ENCODE assay signal across 9 cellular contexts in genomic region chr11:104164028-104164520, GRCh38. TPM values are rescaled to one million over a fixed set of nuclear protein-coding genes. Genes with fewer than 3 reads are reported as not detected.
DNase-seq lines count a peak whose midpoint lies in the region; ATAC-seq, FAIRE-seq and TF ChIP-seq lines count a peak whose summit lies in the region.
"Had no signal": no experiment of that assay in that cellular context is flagged by ENCODE, and none has a peak within 500 bp of the region (broad histone marks: within the 10 kb centered on the region; RNA-seq: fewer than 3 reads in every experiment).

Gene PDGFD, minus strand, starts transcription at chr11:104164147.

- H3K27me3 Mint-ChIP-seq in activated CD8-positive, alpha-beta T cell treated with anti-CD3 and anti-CD28 coated beads, Interleukin-2, amount 10 ng/mL, durations not matched to agents 7 days and 5 days (ENCODE audit: low read depth), result peaks cover 28% of the 10 kb centered on the region
- peaks cover 3% of the 10 kb centered on the region for H3K27me3 Mint-ChIP-seq in nephron (ENCODE audit: low read depth)

- H3K36me3 Mint-ChIP-seq in activated CD8-positive, alpha-beta T cell treated with anti-CD3 and anti-CD28 coated beads, Interleukin-2, amount 10 ng/mL, durations not matched to agents 7 days and 5 days (ENCODE audit: low read depth), result no peaks in the 10 kb centered on the region
- no peaks in the 10 kb centered on the region for H3K36me3 Mint-ChIP-seq in nephron (ENCODE audit: low read depth)

- H3K4me3 Mint-ChIP-seq in activated CD8-positive, alpha-beta T cell treated with anti-CD3 and anti-CD28 coated beads, Interleukin-2, amount 10 ng/mL, durations not matched to agents 7 days and 5 days, result peak within 1 kb of the TSS; percentile 42
- peak within 1 kb of the TSS; percentile 93 to 98 (median 98) for H3K4me3 Mint-ChIP-seq in nephron

- DNase-seq in activated CD4-positive, alpha-beta T cell treated with anti-CD3 and anti-CD28 coated beads for 48 hours, result peak; percentile 18
- no peak for DNase-seq in activated CD4-positive, alpha-beta T cell treated with anti-CD3 and anti-CD28 coated beads, Interleukin-2, amount 50 U/mL, for 1 hour
- DNase-seq in NCI-H146 treated with DMSO at 0.1 percent for 48 hours (lab: John Stamatoyannopoulos, UW; ENCODE audit: unreplicated experiment), result peak; percentile 40
- peak; percentile 27 for DNase-seq in activated CD8-positive, alpha-beta T cell treated with anti-CD3 and anti-CD28 coated beads, Interleukin-2, amount 10 ng/mL, durations not matched to agents 7 days and 5 days
- DNase-seq in fibroblast of the conjunctiva (ENCODE audit: low read depth), result peak; percentile 64
- no peak for DNase-seq in D721Med (ENCODE audit: insufficient read length, low spot score)

- CTCF ChIA-PET in activated CD8-positive, alpha-beta T cell treated with anti-CD3 and anti-CD28 coated beads, Interleukin-2, amount 10 ng/mL, durations not matched to agents 7 days and 5 days (lab: Charles Lee), result no interaction called here

- H3K27ac Mint-ChIP-seq in activated CD8-positive, alpha-beta T cell treated with anti-CD3 and anti-CD28 coated beads, Interleukin-2, amount 10 ng/mL, durations not matched to agents 7 days and 5 days, result no peak within 1 kb of the TSS
- peak within 1 kb of the TSS; percentile 56 to 91 (median 62) for H3K27ac Mint-ChIP-seq in nephron

- TF ChIP-seq CTCF in nephron (IDR thresholded peaks at IDR 0.05; ENCODE audit: unreplicated experiment in 3 of 3), result peak; percentile 46 to 55 (median 47)
- TF ChIP-seq CTCF in D721Med (IDR thresholded peaks at IDR 0.05; ENCODE audit: insufficient read depth, missing control alignments), result no peak

- POLR2A ChIA-PET in activated CD8-positive, alpha-beta T cell treated with anti-CD3 and anti-CD28 coated beads, Interleukin-2, amount 10 ng/mL, durations not matched to agents 7 days and 5 days (lab: Charles Lee), result interaction anchor here (0.6 kb wide), 1 partner anchor 59 kb away, joined by 3 read pairs; no protein-coding TSS in a partner anchor

- no peak for FAIRE-seq in D721Med (lab: Jason Lieb, UNC)
- FAIRE-seq: G401.6 had no signal

- ATAC-seq in HG02642 (IDR thresholded peaks at IDR 0.05; ENCODE audit: poor library complexity, unreplicated experiment), result peak; percentile 94
- peak; percentile 90 for ATAC-seq in activated CD8-positive, alpha-beta T cell treated with anti-CD3 and anti-CD28 coated beads, Interleukin-2, amount 10 ng/mL, durations not matched to agents 7 days and 5 days

- no peaks in the 10 kb centered on the region for H3K9me3 Mint-ChIP-seq in activated CD8-positive, alpha-beta T cell treated with anti-CD3 and anti-CD28 coated beads, Interleukin-2, amount 10 ng/mL, durations not matched to agents 7 days and 5 days (ENCODE audit: insufficient read depth)
- H3K9me3 Mint-ChIP-seq in nephron, result no peaks in the 10 kb centered on the region

- H3K4me1 Mint-ChIP-seq in activated CD8-positive, alpha-beta T cell treated with anti-CD3 and anti-CD28 coated beads, Interleukin-2, amount 10 ng/mL, durations not matched to agents 7 days and 5 days (ENCODE audit: low read depth), result peaks cover 5% of the 10 kb centered on the region
- H3K4me1 Mint-ChIP-seq in nephron, result peaks cover 32% of the 10 kb centered on the region

RNA-seq across cellular contexts. Expression of gene PDGFD, which starts in this region (rescaled TPM):
- under 1 TPM in 1 of 2 experiments, not detected in 1; 0.08 TPM for total RNA-seq in activated CD8-positive, alpha-beta T cell treated with anti-CD3 and anti-CD28 coated beads, Interleukin-2, amount 10 ng/mL, durations not matched to agents 7 days and 5 days

Comparison
In these comparisons a context has a peak if more than half of its experiments do, and no peak if none do; other contexts are left out.
1. DNase-seq: peak in activated CD4-positive, alpha-beta T cell treated with anti-CD3 and anti-CD28 coated beads for 48 hours (single experiment), NCI-H146 treated with DMSO at 0.1 percent for 48 hours (single experiment) and fibroblast of the conjunctiva (single experiment); none in activated CD4-positive, alpha-beta T cell treated with anti-CD3 and anti-CD28 coated beads, Interleukin-2, amount 50 U/mL, for 1 hour (single experiment) and D721Med (single experiment).
2. Peak in DNase-seq and ATAC-seq in activated CD8-positive, alpha-beta T cell treated with anti-CD3 and anti-CD28 coated beads, Interleukin-2, amount 10 ng/mL, durations not matched to agents 7 days and 5 days; RNA of the gene not detected or under 1 TPM.